In the genomic region with DNA sequence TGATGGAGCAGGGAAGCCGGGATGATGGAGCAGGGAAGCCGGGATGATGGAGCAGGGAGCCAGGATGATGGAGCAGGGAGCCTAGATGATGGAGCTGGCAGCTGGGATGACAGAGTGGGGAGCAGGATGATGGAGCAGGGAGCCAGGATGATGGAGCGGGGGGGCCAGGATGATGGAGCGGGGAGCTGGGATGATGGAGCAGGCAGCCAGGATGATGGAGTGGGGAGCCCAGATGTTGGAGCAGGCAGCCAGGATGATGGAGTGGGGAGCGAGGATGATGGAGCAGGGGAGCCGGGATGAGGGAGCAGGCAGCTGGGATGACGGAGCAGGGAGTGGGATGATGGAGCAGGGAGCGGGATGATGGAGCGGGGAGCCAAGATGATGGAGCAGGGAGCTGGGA, we compare ENCODE assay signal across 1 cellular context.
TF ChIP-seq lines count a peak whose summit lies in the region.

No MANE protein-coding gene starts in this region.

TF ChIP-seq in HEK293, 187 proteins besides CTCF, POLR2A, EP300 and RAD21 (continued from another document):
- TF ChIP-seq, protein P1, sequence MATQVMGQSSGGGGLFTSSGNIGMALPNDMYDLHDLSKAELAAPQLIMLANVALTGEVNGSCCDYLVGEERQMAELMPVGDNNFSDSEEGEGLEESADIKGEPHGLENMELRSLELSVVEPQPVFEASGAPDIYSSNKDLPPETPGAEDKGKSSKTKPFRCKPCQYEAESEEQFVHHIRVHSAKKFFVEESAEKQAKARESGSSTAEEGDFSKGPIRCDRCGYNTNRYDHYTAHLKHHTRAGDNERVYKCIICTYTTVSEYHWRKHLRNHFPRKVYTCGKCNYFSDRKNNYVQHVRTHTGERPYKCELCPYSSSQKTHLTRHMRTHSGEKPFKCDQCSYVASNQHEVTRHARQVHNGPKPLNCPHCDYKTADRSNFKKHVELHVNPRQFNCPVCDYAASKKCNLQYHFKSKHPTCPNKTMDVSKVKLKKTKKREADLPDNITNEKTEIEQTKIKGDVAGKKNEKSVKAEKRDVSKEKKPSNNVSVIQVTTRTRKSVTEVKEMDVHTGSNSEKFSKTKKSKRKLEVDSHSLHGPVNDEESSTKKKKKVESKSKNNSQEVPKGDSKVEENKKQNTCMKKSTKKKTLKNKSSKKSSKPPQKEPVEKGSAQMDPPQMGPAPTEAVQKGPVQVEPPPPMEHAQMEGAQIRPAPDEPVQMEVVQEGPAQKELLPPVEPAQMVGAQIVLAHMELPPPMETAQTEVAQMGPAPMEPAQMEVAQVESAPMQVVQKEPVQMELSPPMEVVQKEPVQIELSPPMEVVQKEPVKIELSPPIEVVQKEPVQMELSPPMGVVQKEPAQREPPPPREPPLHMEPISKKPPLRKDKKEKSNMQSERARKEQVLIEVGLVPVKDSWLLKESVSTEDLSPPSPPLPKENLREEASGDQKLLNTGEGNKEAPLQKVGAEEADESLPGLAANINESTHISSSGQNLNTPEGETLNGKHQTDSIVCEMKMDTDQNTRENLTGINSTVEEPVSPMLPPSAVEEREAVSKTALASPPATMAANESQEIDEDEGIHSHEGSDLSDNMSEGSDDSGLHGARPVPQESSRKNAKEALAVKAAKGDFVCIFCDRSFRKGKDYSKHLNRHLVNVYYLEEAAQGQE (tag by site-specific recombination; IDR thresholded peaks at IDR 0.05): no peak
- TF ChIP-seq, protein P2, sequence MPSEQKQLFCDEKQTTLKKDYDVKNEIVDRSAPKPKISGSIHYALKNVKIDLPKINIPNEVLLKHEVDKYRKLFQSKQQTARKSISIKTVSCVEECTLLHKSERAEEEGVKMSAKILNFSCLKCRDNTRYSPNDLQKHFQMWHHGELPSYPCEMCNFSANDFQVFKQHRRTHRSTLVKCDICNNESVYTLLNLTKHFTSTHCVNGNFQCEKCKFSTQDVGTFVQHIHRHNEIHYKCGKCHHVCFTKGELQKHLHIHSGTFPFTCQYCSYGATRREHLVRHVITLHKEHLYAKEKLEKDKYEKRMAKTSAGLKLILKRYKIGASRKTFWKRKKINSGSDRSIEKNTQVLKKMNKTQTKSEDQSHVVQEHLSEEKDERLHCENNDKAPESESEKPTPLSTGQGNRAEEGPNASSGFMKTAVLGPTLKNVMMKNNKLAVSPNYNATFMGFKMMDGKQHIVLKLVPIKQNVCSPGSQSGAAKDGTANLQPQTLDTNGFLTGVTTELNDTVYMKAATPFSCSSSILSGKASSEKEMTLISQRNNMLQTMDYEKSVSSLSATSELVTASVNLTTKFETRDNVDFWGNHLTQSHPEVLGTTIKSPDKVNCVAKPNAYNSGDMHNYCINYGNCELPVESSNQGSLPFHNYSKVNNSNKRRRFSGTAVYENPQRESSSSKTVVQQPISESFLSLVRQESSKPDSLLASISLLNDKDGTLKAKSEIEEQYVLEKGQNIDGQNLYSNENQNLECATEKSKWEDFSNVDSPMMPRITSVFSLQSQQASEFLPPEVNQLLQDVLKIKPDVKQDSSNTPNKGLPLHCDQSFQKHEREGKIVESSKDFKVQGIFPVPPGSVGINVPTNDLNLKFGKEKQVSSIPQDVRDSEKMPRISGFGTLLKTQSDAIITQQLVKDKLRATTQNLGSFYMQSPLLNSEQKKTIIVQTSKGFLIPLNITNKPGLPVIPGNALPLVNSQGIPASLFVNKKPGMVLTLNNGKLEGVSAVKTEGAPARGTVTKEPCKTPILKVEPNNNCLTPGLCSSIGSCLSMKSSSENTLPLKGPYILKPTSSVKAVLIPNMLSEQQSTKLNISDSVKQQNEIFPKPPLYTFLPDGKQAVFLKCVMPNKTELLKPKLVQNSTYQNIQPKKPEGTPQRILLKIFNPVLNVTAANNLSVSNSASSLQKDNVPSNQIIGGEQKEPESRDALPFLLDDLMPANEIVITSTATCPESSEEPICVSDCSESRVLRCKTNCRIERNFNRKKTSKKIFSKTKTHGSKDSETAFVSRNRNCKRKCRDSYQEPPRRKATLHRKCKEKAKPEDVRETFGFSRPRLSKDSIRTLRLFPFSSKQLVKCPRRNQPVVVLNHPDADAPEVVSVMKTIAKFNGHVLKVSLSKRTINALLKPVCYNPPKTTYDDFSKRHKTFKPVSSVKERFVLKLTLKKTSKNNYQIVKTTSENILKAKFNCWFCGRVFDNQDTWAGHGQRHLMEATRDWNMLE (tag by site-specific recombination; conservative IDR thresholded peaks at IDR 0.05; ENCODE audit: low read depth): no peak
- TF ChIP-seq ZNF510 (tag by site-specific recombination; IDR thresholded peaks at IDR 0.05; ENCODE audit: insufficient replicate concordance) (no peak), OVOL3 (tag by site-specific recombination; IDR thresholded peaks at IDR 0.05) (no peak)
